Comparison of ENCODE assay signal across 12 cellular contexts in genomic region chr9:114694719-114695269, GRCh38. TPM values are rescaled to one million over a fixed set of nuclear protein-coding genes. Genes with fewer than 3 reads are reported as not detected.
DNase-seq lines count a peak whose midpoint lies in the region; ATAC-seq and TF ChIP-seq lines count a peak whose summit lies in the region.
"Had no signal": no experiment of that assay in that cellular context is flagged by ENCODE, and none has a peak within 500 bp of the region (broad histone marks: within the 10 kb centered on the region; RNA-seq: fewer than 3 reads in every experiment).

No MANE protein-coding gene starts in this region.

- H3K4me3 Mint-ChIP-seq in activated naive CD4-positive, alpha-beta T cell treated with anti-CD3 and anti-CD28 coated beads for 36 hours, result no peak overlapping the region
- H3K4me3 Mint-ChIP-seq: HFFc6 had no signal

- no peak overlapping the region for H3K4me3 ChIP-seq in A673 (ENCODE audit: low read depth, low read length, poor library complexity, severe bottlenecking)

- H3K27ac ChIP-seq in A673 (ENCODE audit: low read depth, low read length, poor library complexity, severe bottlenecking) (no peak overlapping the region), foreskin keratinocyte (no peak overlapping the region)

- CTCF ChIA-PET in activated naive CD4-positive, alpha-beta T cell treated with anti-CD3 and anti-CD28 coated beads for 36 hours (lab: Charles Lee), result interaction anchor here (0.5 to 1.7 kb wide), 8 partner anchors 12 to 234 kb away, joined by 3 to 6 read pairs (median 4); no protein-coding TSS in a partner anchor
- CTCF ChIA-PET in A673 (lab: Charles Lee), result no interaction called here

- H3K36me3 ChIP-seq in A673 (ENCODE audit: insufficient read depth, low read length, poor library complexity, severe bottlenecking), result no peaks in the 10 kb centered on the region

- H3K27ac Mint-ChIP-seq in activated naive CD4-positive, alpha-beta T cell treated with anti-CD3 and anti-CD28 coated beads for 36 hours, result peak overlapping the region; percentile 20
- H3K27ac Mint-ChIP-seq: HFFc6 had no signal

- POLR2A ChIA-PET in A673 (lab: Charles Lee; ENCODE audit: low non-redundant PET), result no interaction called here

- H3K27me3 ChIP-seq in A673 (replicated peaks; ENCODE audit: insufficient read depth, low read depth, low read length, poor library complexity) (no peaks in the 10 kb centered on the region), foreskin keratinocyte (no peaks in the 10 kb centered on the region)

- H3K9me3 ChIP-seq in A673 (ENCODE audit: low read depth, low read length, poor library complexity, severe bottlenecking), result no peaks in the 10 kb centered on the region

- BruUV-seq in A673 (replicated peaks; lab: Mats Ljungman, UMichigan), result no TSS peak

- ATAC-seq in GM18498 (IDR thresholded peaks at IDR 0.05; ENCODE audit: unreplicated experiment) (peak; percentile 47), GM19438 (IDR thresholded peaks at IDR 0.05; ENCODE audit: low read depth, unreplicated experiment) (peak; percentile 43), HG03060 (IDR thresholded peaks at IDR 0.05; ENCODE audit: low read depth, unreplicated experiment) (peak; percentile 28), foreskin keratinocyte (no peak)

- H3K9me3 Mint-ChIP-seq in activated naive CD4-positive, alpha-beta T cell treated with anti-CD3 and anti-CD28 coated beads for 36 hours, result no peaks in the 10 kb centered on the region
- H3K9me3 Mint-ChIP-seq: HFFc6 had no signal

- H3K27me3 Mint-ChIP-seq in activated naive CD4-positive, alpha-beta T cell treated with anti-CD3 and anti-CD28 coated beads for 36 hours (ENCODE audit: low read depth), result no peaks in the 10 kb centered on the region

- H3K4me1 ChIP-seq in A673 (ENCODE audit: insufficient read depth, low read length, poor library complexity, severe bottlenecking) (no peaks in the 10 kb centered on the region), foreskin keratinocyte (peaks cover 35% of the 10 kb centered on the region)

- no peak for TF ChIP-seq CTCF in A673 (conservative IDR thresholded peaks at IDR 0.05; ENCODE audit: low read depth, low read length)
- no peak for TF ChIP-seq CTCF in foreskin keratinocyte (conservative IDR thresholded peaks at IDR 0.05)

- peaks cover 91% of the 10 kb centered on the region for H3K4me1 Mint-ChIP-seq in activated naive CD4-positive, alpha-beta T cell treated with anti-CD3 and anti-CD28 coated beads for 36 hours (ENCODE audit: low read depth)

- intact Hi-C loops in activated naive CD4-positive, alpha-beta T cell treated with anti-CD3 and anti-CD28 coated beads for 36 hours (cut with micrococcal nuclease), result loop anchor here (5.0 kb wide), 1 partner anchor 133 kb away; no protein-coding TSS in a partner anchor
- intact Hi-C loops in A673 (cut with micrococcal nuclease; ENCODE audit: unreplicated experiment), result no loop called here

- peak; percentile 50 for DNase-seq in activated naive CD4-positive, alpha-beta T cell treated with anti-CD3 and anti-CD28 coated beads for 36 hours
- DNase-seq in A673 (ENCODE audit: low spot score) (no peak), foreskin keratinocyte (no peak), HuH-7 (ENCODE audit: low spot score) (no peak)
- DNase-seq in activated CD4-positive, CD25-positive, alpha-beta regulatory T cell (lab: John Stamatoyannopoulos, UW), result no peak
- DNase-seq: effector CD8-positive, alpha-beta T cell; NCI-H1105; occipital lobe had no signal

- H3K36me3 Mint-ChIP-seq in activated naive CD4-positive, alpha-beta T cell treated with anti-CD3 and anti-CD28 coated beads for 36 hours (ENCODE audit: low read depth), result peaks cover 3% of the 10 kb centered on the region

RNA-seq across cellular contexts. Expression of gene TEX48, which starts 12.8 kb away (rescaled TPM):
- total RNA-seq in activated naive CD4-positive, alpha-beta T cell treated with anti-CD3 and anti-CD28 coated beads for 36 hours, result not detected
- total RNA-seq in A673 (2021) (not detected in 2 replicates), foreskin keratinocyte (not detected in 2 replicates)
- polyA plus RNA-seq in foreskin keratinocyte, result 0.08 TPM in 1 of 2 replicates, not detected in the other
- total RNA-seq: HFFc6, occipital lobe had no signal

RNA-seq across cellular contexts. Expression of gene TEX53, which starts 37.2 kb away (rescaled TPM):
- not detected for total RNA-seq in activated naive CD4-positive, alpha-beta T cell treated with anti-CD3 and anti-CD28 coated beads for 36 hours
- total RNA-seq in A673 (2021), result not detected in 2 replicates
- not detected in 2 replicates for total RNA-seq in foreskin keratinocyte
- not detected in 2 replicates for polyA plus RNA-seq in foreskin keratinocyte
- total RNA-seq: HFFc6, occipital lobe had no signal
